In the genomic region with DNA sequence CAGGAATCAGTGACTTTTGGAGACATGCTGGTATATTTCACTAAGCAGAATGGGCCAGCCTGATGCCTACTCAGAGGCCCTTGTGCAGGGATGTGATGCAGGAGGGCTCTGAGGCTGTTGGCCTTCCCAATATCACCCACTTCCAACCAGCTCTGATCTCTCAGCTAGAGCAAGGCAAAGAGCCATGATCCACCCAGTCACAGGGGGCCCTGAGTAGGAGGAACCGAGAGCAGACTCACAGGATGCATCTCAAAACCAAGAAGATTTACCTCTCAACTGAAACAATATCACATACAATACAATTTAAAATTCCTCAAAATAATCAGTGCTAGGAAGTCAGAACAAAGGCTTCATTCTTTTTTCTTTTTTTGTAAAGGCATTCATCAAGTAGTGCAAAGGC, we compare ENCODE assay signal across 16 cellular contexts. TPM values are rescaled to one million over a fixed set of nuclear protein-coding genes. Genes with fewer than 3 reads are reported as not detected.
DNase-seq lines count a peak whose midpoint lies in the region; ATAC-seq and TF ChIP-seq lines count a peak whose summit lies in the region.
"Had no signal": no experiment of that assay in that cellular context is flagged by ENCODE, and none has a peak within 500 bp of the region (broad histone marks: within the 10 kb centered on the region; RNA-seq: fewer than 3 reads in every experiment).

No MANE protein-coding gene starts in this region.

- CTCF ChIA-PET in PC-3 (lab: Charles Lee) = no interaction called here

- no TSS peak for BruUV-seq in PC-3 (replicated peaks; lab: Mats Ljungman, UMichigan)

- no peaks in the 10 kb centered on the region; the same call in 1 of the 2 replicates for H3K36me3 ChIP-seq in PC-3 (ENCODE audit: low read depth, low read length)
- H3K36me3 ChIP-seq: upper lobe of left lung had no signal

- no peaks in the 10 kb centered on the region for H3K9me3 Mint-ChIP-seq in activated T-cell treated with anti-CD3 and anti-CD28 coated beads, Interleukin-2, amount 50 U/mL, for 4 hours
- peaks cover 4 to 7% of the 10 kb centered on the region in 2 donors for H3K9me3 Mint-ChIP-seq in stimulated activated naive B cell treated with anti-CD40 and anti-IgM and Interleukin-4, amounts not matched to agents 10 μg/mL and 1 μg/mL and 100 μg/mL, for 72 hours
- H3K9me3 Mint-ChIP-seq: central memory CD8-positive, alpha-beta T cell; T-cell had no signal

- no peaks in the 10 kb centered on the region for H3K9me3 ChIP-seq in PC-3 (ENCODE audit: low read length)
- H3K9me3 ChIP-seq: psoas muscle, upper lobe of left lung had no signal

- intact Hi-C loops in PC-3 (cut with micrococcal nuclease) = no loop called here

- H3K9me2 ChIP-seq in PC-3 (replicated peaks; ENCODE audit: low read length) = no peaks in the 10 kb centered on the region

- no peaks in the 10 kb centered on the region for H3K27me3 ChIP-seq in PC-3 (ENCODE audit: low read length)
- H3K27me3 ChIP-seq: upper lobe of left lung had no signal

- H3F3A ChIP-seq in PC-3 (ENCODE audit: low read length, unreplicated experiment) = no peaks in the 10 kb centered on the region

- H3K4me1 ChIP-seq in PC-3 (ENCODE audit: insufficient read depth, low read length) = no peaks in the 10 kb centered on the region

- POLR2A ChIA-PET in PC-3 (lab: Charles Lee; ENCODE audit: unreplicated experiment) = no interaction called here

- no peak overlapping the region for H3K4me3 ChIP-seq in PC-3 (ENCODE audit: low read length)
- H3K4me3 ChIP-seq: psoas muscle, upper lobe of left lung had no signal

- H3K4me3 Mint-ChIP-seq in activated T-cell treated with anti-CD3 and anti-CD28 coated beads, Interleukin-2, amount 50 U/mL, for 4 hours = no peak overlapping the region
- peak overlapping the region in 1 of 2 donors; percentile 44 for H3K4me3 Mint-ChIP-seq in stimulated activated naive B cell treated with anti-CD40 and anti-IgM and Interleukin-4, amounts not matched to agents 10 μg/mL and 1 μg/mL and 100 μg/mL, for 72 hours
- H3K4me3 Mint-ChIP-seq: activated CD4-positive, alpha-beta T cell treated with anti-CD3 and anti-CD28 coated beads, Interleukin-2, amount 10 ng/mL, durations not matched to agents 7 days and 5 days; central memory CD8-positive, alpha-beta T cell had no signal

- H3K27me3 Mint-ChIP-seq in activated T-cell treated with anti-CD3 and anti-CD28 coated beads, Interleukin-2, amount 50 U/mL, for 4 hours (ENCODE audit: low read depth) = no peaks in the 10 kb centered on the region
- no peaks in the 10 kb centered on the region for H3K27me3 Mint-ChIP-seq in stimulated activated naive B cell treated with anti-CD40 and anti-IgM and Interleukin-4, amounts not matched to agents 10 μg/mL and 1 μg/mL and 100 μg/mL, for 72 hours
- H3K27me3 Mint-ChIP-seq: activated CD4-positive, alpha-beta T cell treated with anti-CD3 and anti-CD28 coated beads, Interleukin-2, amount 10 ng/mL, durations not matched to agents 7 days and 5 days; central memory CD8-positive, alpha-beta T cell; T-cell had no signal

- H3K27ac ChIP-seq in PC-3 (ENCODE audit: low read length) = no peak overlapping the region
- H3K27ac ChIP-seq: psoas muscle, upper lobe of left lung had no signal

- no peak for TF ChIP-seq CTCF in PC-3 (conservative IDR thresholded peaks at IDR 0.05; ENCODE audit: low read depth, low read length)

- no peak overlapping the region for H2AFZ ChIP-seq in PC-3 (ENCODE audit: low read length)

- no peak for DNase-seq in activated T-cell treated with anti-CD3 and anti-CD28 coated beads, Interleukin-2, amount 50 U/mL, for 4 hours
- no peak for DNase-seq in activated T-cell treated with anti-CD3 and anti-CD28 coated beads, Interleukin-2, amount 50 U/mL, for 1 hour
- DNase-seq in stimulated activated naive B cell treated with anti-CD40 and anti-IgM and Interleukin-4, amounts not matched to agents 10 μg/mL and 1 μg/mL and 100 μg/mL, for 72 hours = no peak
- DNase-seq in PC-3 (no peak), NCI-H510A (lab: John Stamatoyannopoulos, UW) (no peak), SKM-1 treated with dmso at 0.1 percent for 144 hours (lab: John Stamatoyannopoulos, UW; ENCODE audit: unreplicated experiment) (no peak)
- DNase-seq: activated CD4-positive, alpha-beta T cell treated with anti-CD3 and anti-CD28 coated beads, Interleukin-2, amount 10 ng/mL, durations not matched to agents 7 days and 5 days; kidney; psoas muscle; stimulated activated CD8-positive, alpha-beta memory T cell treated with anti-CD3 and anti-CD28 coated beads, Interleukin-4, amount 100 ng/mL, for 48 hours; T-cell; upper lobe of left lung had no signal

- no peak overlapping the region for H3K4me2 ChIP-seq in PC-3 (ENCODE audit: low read length)

- H3K9ac ChIP-seq in PC-3 (ENCODE audit: low read length) = no peak overlapping the region

- peaks cover 63% of the 10 kb centered on the region for H3K4me1 Mint-ChIP-seq in activated T-cell treated with anti-CD3 and anti-CD28 coated beads, Interleukin-2, amount 50 U/mL, for 4 hours (ENCODE audit: low read depth)
- peaks cover 30 to 53% of the 10 kb centered on the region in 2 donors for H3K4me1 Mint-ChIP-seq in stimulated activated naive B cell treated with anti-CD40 and anti-IgM and Interleukin-4, amounts not matched to agents 10 μg/mL and 1 μg/mL and 100 μg/mL, for 72 hours

- peaks cover 94% of the 10 kb centered on the region for H3K79me2 ChIP-seq in PC-3 (ENCODE audit: low read length)

- ATAC-seq in activated T-cell treated with anti-CD3 and anti-CD28 coated beads, Interleukin-2, amount 50 U/mL, for 4 hours = peak; percentile 65 to 80
- ATAC-seq in GM21390 (IDR thresholded peaks at IDR 0.05; ENCODE audit: unreplicated experiment) (peak; percentile 78), HG03432 (IDR thresholded peaks at IDR 0.05; ENCODE audit: unreplicated experiment) (peak; percentile 78), PC-3 (no peak)
- ATAC-seq in stimulated activated naive B cell treated with anti-CD40 and anti-IgM and Interleukin-4, amounts not matched to agents 10 μg/mL and 1 μg/mL and 100 μg/mL, for 72 hours (replicated peaks) = peak; percentile 70 to 76
- ATAC-seq: activated naive CD4-positive, alpha-beta T cell treated with anti-CD3 and anti-CD28 coated beads, Interleukin-2, amount 50 U/mL, for 72 hours; psoas muscle had no signal

- no peaks in the 10 kb centered on the region for H4K20me1 ChIP-seq in PC-3 (ENCODE audit: low read length)

- peaks cover 10% of the 10 kb centered on the region for H3K36me3 Mint-ChIP-seq in activated T-cell treated with anti-CD3 and anti-CD28 coated beads, Interleukin-2, amount 50 U/mL, for 4 hours (ENCODE audit: insufficient read depth)
- H3K36me3 Mint-ChIP-seq in stimulated activated naive B cell treated with anti-CD40 and anti-IgM and Interleukin-4, amounts not matched to agents 10 μg/mL and 1 μg/mL and 100 μg/mL, for 72 hours = peaks cover 13 to 16% of the 10 kb centered on the region in 2 donors

- H3K27ac Mint-ChIP-seq in stimulated activated naive B cell treated with anti-CD40 and anti-IgM and Interleukin-4, amounts not matched to agents 10 μg/mL and 1 μg/mL and 100 μg/mL, for 72 hours = peak overlapping the region; percentile 37
- H3K27ac Mint-ChIP-seq: activated CD4-positive, alpha-beta T cell treated with anti-CD3 and anti-CD28 coated beads, Interleukin-2, amount 10 ng/mL, durations not matched to agents 7 days and 5 days; activated naive CD4-positive, alpha-beta T cell treated with anti-CD3 and anti-CD28 coated beads, Interleukin-2, amount 50 U/mL, for 72 hours; T-cell had no signal

RNA-seq across cellular contexts. Expression of a gene that starts 13.7 kb away (rescaled TPM):
- 10 to 100 TPM; 45.1 to 47.2 (median 46.7) TPM for total RNA-seq in activated T-cell treated with anti-CD3 and anti-CD28 coated beads, Interleukin-2, amount 50 U/mL, for 4 hours
- 29.9 and 31.3 TPM in 2 replicates for total RNA-seq in PC-3 (2014; rRNA removed)
